8 cellular contexts compared by ENCODE assay signal in genomic region chr17:4806420-4806769, GRCh38. TPM values are rescaled to one million over a fixed set of nuclear protein-coding genes. Genes with fewer than 3 reads are reported as not detected.
DNase-seq lines count a peak whose midpoint lies in the region; TF ChIP-seq lines count a peak whose summit lies in the region.

No MANE protein-coding gene starts in this region.

- H4K20me1 ChIP-seq in OCI-LY7 (ENCODE audit: insufficient read depth, low read length), result no peaks in the 10 kb centered on the region

- H3K18ac ChIP-seq in trophoblast cell (ENCODE audit: low read length), result no peak overlapping the region

- CTCF ChIA-PET in OCI-LY7 (lab: Charles Lee; ENCODE audit: unreplicated experiment), result no interaction called here

- no peak overlapping the region for H3K23ac ChIP-seq in trophoblast cell (ENCODE audit: low read length)

- POLR2A ChIA-PET in OCI-LY7 (lab: Charles Lee), result interaction anchor here (1.0 kb wide), 1 partner anchor 16 kb away, joined by 3 read pairs; no protein-coding TSS in a partner anchor

- H3K14ac ChIP-seq in trophoblast cell (ENCODE audit: low read length), result peak overlapping the region; percentile 85

- H2AFZ ChIP-seq in OCI-LY7 (ENCODE audit: low read length) (peak overlapping the region; percentile 81), trophoblast cell (ENCODE audit: insufficient read depth, low read length, poor library complexity) (peak overlapping the region; percentile 83)

- peak overlapping the region; percentile 85 for H4K91ac ChIP-seq in trophoblast cell (ENCODE audit: low read depth, low read length)

- H3K79me2 ChIP-seq in OCI-LY7 (ENCODE audit: insufficient read depth, low read depth, low read length), result no peaks in the 10 kb centered on the region
- H3K79me2 ChIP-seq in trophoblast cell (ENCODE audit: control insufficient read depth, insufficient read depth, low read length, poor library complexity), result peaks cover 7% of the 10 kb centered on the region

- H4K8ac ChIP-seq in trophoblast cell (ENCODE audit: low read depth, low read length), result peak overlapping the region; percentile 83

- no TSS peak for BruUV-seq in OCI-LY7 (replicated peaks; lab: Mats Ljungman, UMichigan)

- H3K27ac ChIP-seq in OCI-LY7 (ENCODE audit: low read depth, low read length, poor library complexity, severe bottlenecking), result no peak overlapping the region
- peak overlapping the region; percentile 45 to 57 for H3K27ac ChIP-seq in esophagus (ENCODE audit: low read depth in 2 of 2, low read length in 1 of 2)
- no peak overlapping the region for H3K27ac ChIP-seq in trophoblast cell (ENCODE audit: low read depth, low read length)

- H3K79me1 ChIP-seq in trophoblast cell (ENCODE audit: low read length), result peaks cover 10% of the 10 kb centered on the region

- TF ChIP-seq CTCF in OCI-LY7 (conservative IDR thresholded peaks at IDR 0.05; ENCODE audit: low read length), result no peak

- intact Hi-C loops in OCI-LY7 (cut with micrococcal nuclease; ENCODE audit: unreplicated experiment), result loop anchor here (2.0 kb wide), 1 partner anchor 26 kb away; the partner anchor contains the start of gene MINK1

- no peaks in the 10 kb centered on the region for H3K27me3 ChIP-seq in esophagus (ENCODE audit: control insufficient read depth in 1 of 2, insufficient read depth in 2 of 2, low read length in 2 of 2)
- no peaks in the 10 kb centered on the region for H3K27me3 ChIP-seq in trophoblast cell (ENCODE audit: insufficient read depth, low read length)

- H3K4me2 ChIP-seq in OCI-LY7 (ENCODE audit: low read length) (peak overlapping the region; percentile 93), trophoblast cell (ENCODE audit: low read length) (peak overlapping the region; percentile 99)

- H2AK5ac ChIP-seq in trophoblast cell (ENCODE audit: low read length), result no peak overlapping the region

- H3K4me1 ChIP-seq in OCI-LY7 (ENCODE audit: insufficient read depth, low read length, poor library complexity, severe bottlenecking), result peaks cover 12% of the 10 kb centered on the region
- H3K4me1 ChIP-seq in esophagus (ENCODE audit: control insufficient read depth in 2 of 2, insufficient read depth in 2 of 2, low read length in 1 of 2), result peaks cover 0 to 16% of the 10 kb centered on the region in 2 donors
- peaks cover 24 to 29% of the 10 kb centered on the region in 2 experiments for H3K4me1 ChIP-seq in trophoblast cell (ENCODE audit: control insufficient read depth in 1 of 2, insufficient read depth in 2 of 2, low read length in 2 of 2)

- peak overlapping the region; percentile 64 for H4K12ac ChIP-seq in trophoblast cell (ENCODE audit: low read depth, low read length)

- H3K4me3 ChIP-seq in OCI-LY7 (ENCODE audit: low read depth, low read length, poor library complexity, severe bottlenecking) (peak overlapping the region; percentile 86), esophagus (ENCODE audit: low read depth in 1 of 2, low read length in 2 of 2) (peak overlapping the region; percentile 82 to 88), trophoblast cell (ENCODE audit: low read depth, low read length) (peak overlapping the region; percentile 91)

- H3K9me3 ChIP-seq in OCI-LY7 (ENCODE audit: low read length), result no peaks in the 10 kb centered on the region
- peaks cover 0 to 2% of the 10 kb centered on the region in 2 donors for H3K9me3 ChIP-seq in esophagus (ENCODE audit: control insufficient read depth in 2 of 2, insufficient read depth in 1 of 2, low read depth in 1 of 2, low read length in 1 of 2)
- H3K9me3 ChIP-seq in trophoblast cell (ENCODE audit: insufficient read depth, low read depth, low read length), result peaks cover 2% of the 10 kb centered on the region

- H2BK5ac ChIP-seq in trophoblast cell (ENCODE audit: low read depth, low read length, poor library complexity), result no peak overlapping the region

- peak overlapping the region; percentile 92 for H3K9ac ChIP-seq in trophoblast cell (ENCODE audit: low read length)

- DNase-seq in DMS 273 (lab: John Stamatoyannopoulos, UW; ENCODE audit: unreplicated experiment) (peak; percentile 67), DMS 273 treated with DMSO at 0.1 percent for 48 hours (lab: John Stamatoyannopoulos, UW) (no peak), OCI-LY7 (ENCODE audit: low spot score) (no peak), trophoblast cell (peak; percentile 90 to 93), AG20443 (ENCODE audit: low spot score) (no peak), epidermal melanocyte (ENCODE audit: insufficient read length, low spot score) (no peak), UCSD-AML1 (lab: John Stamatoyannopoulos, UW; ENCODE audit: unreplicated experiment) (no peak)

- no peak overlapping the region for H3K4ac ChIP-seq in trophoblast cell (ENCODE audit: low read depth, low read length)

- H3K9me2 ChIP-seq in OCI-LY7 (ENCODE audit: insufficient read depth, low read length), result no peaks in the 10 kb centered on the region

- H2BK120ac ChIP-seq in trophoblast cell (ENCODE audit: insufficient read depth, low read length, poor library complexity), result peak overlapping the region; percentile 73

- no peak overlapping the region for H2BK12ac ChIP-seq in trophoblast cell (ENCODE audit: low read length)

- 3% methylated on average over 14 of the region's 14 CpGs for WGBS in esophagus, 2 donors
- WGBS in trophoblast cell (ENCODE audit: extremely low coverage, insufficient coverage, insufficient read length), result no CpG with 5 or more reads among the region's 14 CpGs

- no peaks in the 10 kb centered on the region for H3K36me3 ChIP-seq in OCI-LY7 (ENCODE audit: insufficient read depth, low read length)
- H3K36me3 ChIP-seq in esophagus (ENCODE audit: control insufficient read depth in 2 of 2, insufficient read depth in 2 of 2, low read length in 1 of 2), result peaks cover 4 to 14% of the 10 kb centered on the region in 2 donors
- H3K36me3 ChIP-seq in trophoblast cell (ENCODE audit: control insufficient read depth in 1 of 2, insufficient read depth in 2 of 2, low read length in 2 of 2), result peaks cover 17 to 22% of the 10 kb centered on the region in 2 experiments

RNA-seq across cellular contexts. Expression of gene PLD2, which starts 0.6 kb away (rescaled TPM):
- 6.6 and 10.2 TPM in 2 replicates for total RNA-seq in OCI-LY7 (2014; rRNA removed; shearing (Covaris generic))
- 13.5 and 18.7 TPM in 2 replicates for total RNA-seq in OCI-LY7 (2022)
- 10 to 100 TPM; 66.9 to 67.4 TPM for polyA plus RNA-seq in esophagus
- 40.7 and 43.6 TPM in 2 replicates for polyA plus RNA-seq in trophoblast cell (2013)

RNA-seq across cellular contexts. Expression of gene PSMB6, which starts 10.4 kb away (rescaled TPM):
- total RNA-seq in OCI-LY7 (2014; rRNA removed; shearing (Covaris generic)), result 144 and 155 TPM in 2 replicates
- total RNA-seq in OCI-LY7 (2022), result 111 and 137 TPM in 2 replicates
- polyA plus RNA-seq in esophagus, result 100 to 1,000 TPM; 110 to 248 TPM
- 295 and 308 TPM in 2 replicates for polyA plus RNA-seq in trophoblast cell (2013)

RNA-seq across cellular contexts. Expression of gene GLTPD2, which starts 17.6 kb away (rescaled TPM):
- not detected in 2 replicates for total RNA-seq in OCI-LY7 (2014; rRNA removed; shearing (Covaris generic))
- total RNA-seq in OCI-LY7 (2022), result not detected in 2 replicates
- polyA plus RNA-seq in esophagus, result under 1 TPM in 1 of 2 donors, not detected in 1; 0.38 TPM
- polyA plus RNA-seq in trophoblast cell (2013), result 0.26 and 0.31 TPM in 2 replicates

RNA-seq across cellular contexts. Expression of gene VMO1, which starts 20.2 kb away (rescaled TPM):
- not detected in 2 replicates for total RNA-seq in OCI-LY7 (2014; rRNA removed; shearing (Covaris generic))
- 0.55 TPM in 1 of 2 replicates, not detected in the other for total RNA-seq in OCI-LY7 (2022)
- polyA plus RNA-seq in esophagus, result 1 to 10 TPM; 1.3 to 1.5 TPM
- polyA plus RNA-seq in trophoblast cell (2013), result 0.47 and 0.77 TPM in 2 replicates

Comparison
In these comparisons a context has a peak if more than half of its experiments do, and no peak if none do; other contexts are left out.
1. DNase-seq: peak in DMS 273 (single experiment) and trophoblast cell (2 of 2); none in DMS 273 treated with DMSO at 0.1 percent for 48 hours (single experiment), OCI-LY7 (single experiment), AG20443 (single experiment), epidermal melanocyte (single experiment) and UCSD-AML1 (single experiment).
2. H3K27ac ChIP-seq: peak in esophagus (2 of 2); none in OCI-LY7 (single experiment) and trophoblast cell (single experiment).
3. Peak in every context shown above with its lines, with median percentiles within 50 percentile points of each other: H3K4me3 ChIP-seq.